ENCODE assay signal across 1 cellular context in genomic region chr3:197750396-197750831, GRCh38.
TF ChIP-seq lines count a peak whose summit lies in the region.

No MANE protein-coding gene starts in this region.

TF ChIP-seq in SK-N-SH treated with all-trans-retinoic acid at 6 μM for 48 hours, 23 proteins besides CTCF, POLR2A, EP300 and RAD21 (continued from another document):
- TF ChIP-seq PATZ1 (CRISPR knock-in tag; IDR thresholded peaks at IDR 0.05; ENCODE audit: borderline replicate concordance) = no peak
- no peak for TF ChIP-seq BACH2 (CRISPR knock-in tag; IDR thresholded peaks at IDR 0.05; ENCODE audit: borderline replicate concordance)
- no peak for TF ChIP-seq TCF4 (CRISPR knock-in tag; IDR thresholded peaks at IDR 0.05; ENCODE audit: borderline replicate concordance)
- TF ChIP-seq SNAI2 (CRISPR knock-in tag; IDR thresholded peaks at IDR 0.05) = no peak
- no peak for TF ChIP-seq TSHZ2 (CRISPR knock-in tag; IDR thresholded peaks at IDR 0.05)
- no peak for TF ChIP-seq OSR1 (CRISPR knock-in tag; IDR thresholded peaks at IDR 0.05)
- no peak for TF ChIP-seq POU6F1 (CRISPR knock-in tag; IDR thresholded peaks at IDR 0.05; ENCODE audit: borderline replicate concordance, low read depth)
- no peak for TF ChIP-seq ZNF565 (CRISPR knock-in tag; conservative IDR thresholded peaks at IDR 0.05; ENCODE audit: low read depth)
- TF ChIP-seq ISL1 (CRISPR knock-in tag; IDR thresholded peaks at IDR 0.05) = no peak
- TF ChIP-seq ESRRG (CRISPR knock-in tag; IDR thresholded peaks at IDR 0.05) = no peak
- no peak for TF ChIP-seq TOX (CRISPR knock-in tag; IDR thresholded peaks at IDR 0.05; ENCODE audit: borderline replicate concordance)
